15 cellular contexts compared by ENCODE assay signal in genomic region chr3:79845546-79845945, GRCh38.
DNase-seq lines count a peak whose midpoint lies in the region.
"Had no signal": no experiment of that assay in that cellular context is flagged by ENCODE, and none has a peak within 500 bp of the region (broad histone marks: within the 10 kb centered on the region; RNA-seq: fewer than 3 reads in every experiment).

No MANE protein-coding gene starts in this region.

- no peaks in the 10 kb centered on the region for H3K79me1 ChIP-seq in mesenchymal stem cell (replicated peaks; ENCODE audit: low read length, poor library complexity, severe bottlenecking)

- H3K4me2 ChIP-seq in mesenchymal stem cell (ENCODE audit: low read length, poor library complexity, severe bottlenecking): no peak overlapping the region

- no peak overlapping the region for H3K18ac ChIP-seq in mesenchymal stem cell (ENCODE audit: low read depth in 1 of 2, low read length in 2 of 2)

- H2AK5ac ChIP-seq in mesenchymal stem cell (ENCODE audit: low read length, severe bottlenecking): no peak overlapping the region

- H3K27ac ChIP-seq in mesenchymal stem cell (ENCODE audit: low read length, poor library complexity, severe bottlenecking): no peak overlapping the region

- peak; percentile 75 for DNase-seq in HS-27A (ENCODE audit: low read depth)
- peak; percentile 16 for DNase-seq in M059J (ENCODE audit: low read depth)
- DNase-seq in astrocyte of the hippocampus (ENCODE audit: low read depth, low spot score): peak; percentile 50
- no peak for DNase-seq in NCI-H1417 treated with DMSO at 0.1 percent for 48 hours (lab: John Stamatoyannopoulos, UW)
- DNase-seq in posterior vena cava (ENCODE audit: low spot score): no peak
- DNase-seq in mesenchymal stem cell: no peak
- DNase-seq: C1 segment of cervical spinal cord; CD4-positive, alpha-beta memory T cell; COR-L47; DMS153; DND-41; GF-D8; GOT3; HFFc6 had no signal

- no peak overlapping the region for H4K8ac ChIP-seq in mesenchymal stem cell (ENCODE audit: low read length)

- no peak overlapping the region for H4K91ac ChIP-seq in mesenchymal stem cell (ENCODE audit: low read length)

- no peak overlapping the region for H3K9ac ChIP-seq in mesenchymal stem cell (ENCODE audit: low read length)

- 63% methylated on average over 1 of the region's 4 CpGs for WGBS in mesenchymal stem cell

- no peaks in the 10 kb centered on the region for H3K9me3 ChIP-seq in mesenchymal stem cell (ENCODE audit: control insufficient read depth, low read length)
- H3K9me3 ChIP-seq: HAP-1 had no signal

- no peak overlapping the region for H3K4ac ChIP-seq in mesenchymal stem cell (ENCODE audit: low read depth in 1 of 2, low read length in 2 of 2)

- intact Hi-C loops in posterior vena cava (cut with DNase I): no loop called here

- no peak overlapping the region for H3K23ac ChIP-seq in mesenchymal stem cell (ENCODE audit: low read length in 2 of 2)

- H2BK5ac ChIP-seq in mesenchymal stem cell (ENCODE audit: low read depth, low read length, poor library complexity, severe bottlenecking): no peak overlapping the region

- H2BK12ac ChIP-seq in mesenchymal stem cell (ENCODE audit: low read length in 2 of 2): no peak overlapping the region

- no peak overlapping the region for H2BK120ac ChIP-seq in mesenchymal stem cell (ENCODE audit: low read depth, low read length)

- H3K4me3 ChIP-seq in mesenchymal stem cell (ENCODE audit: insufficient read depth in 1 of 2, low read depth in 1 of 2, low read length in 2 of 2): no peak overlapping the region
- H3K4me3 ChIP-seq: HAP-1 had no signal

- H3K4me1 ChIP-seq in mesenchymal stem cell (ENCODE audit: control insufficient read depth, insufficient read depth, low read depth, low read length): no peaks in the 10 kb centered on the region

- H3K14ac ChIP-seq in mesenchymal stem cell (ENCODE audit: low read length in 2 of 2): no peak overlapping the region

- no peak overlapping the region for H2AFZ ChIP-seq in mesenchymal stem cell (ENCODE audit: low read depth, low read length)

- no peaks in the 10 kb centered on the region for H3K27me3 ChIP-seq in mesenchymal stem cell (ENCODE audit: control insufficient read depth in 1 of 2, insufficient read depth in 1 of 2, low read length in 2 of 2)

- H2BK15ac ChIP-seq in mesenchymal stem cell (ENCODE audit: low read depth, poor library complexity, severe bottlenecking): no peak overlapping the region

- no peaks in the 10 kb centered on the region for H3K36me3 ChIP-seq in mesenchymal stem cell (ENCODE audit: control insufficient read depth in 1 of 2, insufficient read depth in 2 of 2, low read depth in 1 of 2, low read length in 2 of 2)
- H3K36me3 ChIP-seq: HAP-1 had no signal

Comparison
In these comparisons a context has a peak if more than half of its experiments do, and no peak if none do; other contexts are left out.
1. DNase-seq: peak in HS-27A (single experiment), M059J (single experiment) and astrocyte of the hippocampus (single experiment); none in NCI-H1417 treated with DMSO at 0.1 percent for 48 hours (single experiment), posterior vena cava (single experiment) and mesenchymal stem cell (single experiment).